Comparison of ENCODE assay signal across 19 cellular contexts in genomic region chr3:99943931-99944761, GRCh38.
DNase-seq lines count a peak whose midpoint lies in the region; ATAC-seq and TF ChIP-seq lines count a peak whose summit lies in the region.
"Had no signal": no experiment of that assay in that cellular context is flagged by ENCODE, and none has a peak within 500 bp of the region (broad histone marks: within the 10 kb centered on the region; RNA-seq: fewer than 3 reads in every experiment).

No MANE protein-coding gene starts in this region.

- peak overlapping the region; percentile 78 for H3K27ac Mint-ChIP-seq in mesothelial cell of epicardium
- H3K27ac Mint-ChIP-seq in CD8-positive, alpha-beta memory T cell, result peak overlapping the region in 1 of 8 donors; percentile 1

- peaks cover 0 to 84% (median 46%) of the 10 kb centered on the region in 4 donors for H3K4me1 ChIP-seq in tibial artery
- no peaks in the 10 kb centered on the region for H3K4me1 ChIP-seq in CD8-positive, alpha-beta memory T cell (ENCODE audit: insufficient read depth, low read length)

- DNase-seq in NCI-H1092 treated with DMSO at 0.1 percent for 48 hours (lab: John Stamatoyannopoulos, UW) (peak; percentile 5), NCI-H1092 (lab: John Stamatoyannopoulos, UW) (no peak), coronary artery (ENCODE audit: low spot score) (no peak), mesothelial cell of epicardium (ENCODE audit: low spot score in 2 of 2, unreplicated experiment in 2 of 2) (no peak), tibial artery (peak in 1 of 2 donors; percentile 33), NCI-H345 treated with DMSO at 0.1 percent for 48 hours (lab: John Stamatoyannopoulos, UW; ENCODE audit: unreplicated experiment) (no peak)
- DNase-seq in CD8-positive, alpha-beta memory T cell, result no peak
- DNase-seq: activated CD4-positive, alpha-beta T cell treated with anti-CD3 and anti-CD28 coated beads for 1 hour; activated gamma-delta T cell treated with Interleukin-2 at 50 U/mL for 16 hours; DND-41; dorsolateral prefrontal cortex; NCI-H187 treated with DMSO at 0.1 percent for 48 hours; NK-92 treated with Interleukin-12 subunit alpha and Interleukin-12 subunit beta, amount 100 ng/mL, for 24 hours; sigmoid colon; stimulated activated CD4-positive, alpha-beta T cell treated with anti-CD3 and anti-CD28 coated beads, Interleukin-4, amount 100 ng/mL, for 1 hour; stimulated activated CD8-positive, alpha-beta memory T cell treated with anti-CD3 and anti-CD28 coated beads, Interleukin-4, amount 100 ng/mL, for 48 hours; upper lobe of left lung had no signal

- H3K9me3 ChIP-seq in tibial artery, result no peaks in the 10 kb centered on the region
- H3K9me3 ChIP-seq in CD8-positive, alpha-beta memory T cell (ENCODE audit: low read length), result no peaks in the 10 kb centered on the region
- H3K9me3 ChIP-seq: sigmoid colon, upper lobe of left lung had no signal

- no peak overlapping the region for H3K4me3 ChIP-seq in coronary artery
- H3K4me3 ChIP-seq in tibial artery, result no peak overlapping the region
- no peak overlapping the region for H3K4me3 ChIP-seq in CD8-positive, alpha-beta memory T cell (ENCODE audit: low read length)
- H3K4me3 ChIP-seq: dorsolateral prefrontal cortex, sigmoid colon, upper lobe of left lung had no signal

- no peaks in the 10 kb centered on the region for H3K36me3 ChIP-seq in tibial artery
- H3K36me3 ChIP-seq in CD8-positive, alpha-beta memory T cell (ENCODE audit: insufficient read depth, low read length), result no peaks in the 10 kb centered on the region
- H3K36me3 ChIP-seq: sigmoid colon, upper lobe of left lung had no signal

- CTCF ChIA-PET in CD8-positive, alpha-beta memory T cell (lab: Charles Lee), result no interaction called here

- intact Hi-C loops in tibial artery (cut with DNase I; ENCODE audit: low total_unique reads), result no loop called here

- H3K9me3 Mint-ChIP-seq in mesothelial cell of epicardium, result no peaks in the 10 kb centered on the region
- H3K9me3 Mint-ChIP-seq in CD8-positive, alpha-beta memory T cell, result no peaks in the 10 kb centered on the region

- no peaks in the 10 kb centered on the region for H3K36me3 Mint-ChIP-seq in mesothelial cell of epicardium
- H3K36me3 Mint-ChIP-seq in CD8-positive, alpha-beta memory T cell, result no peaks in the 10 kb centered on the region

- TF ChIP-seq CTCF in coronary artery (IDR thresholded peaks at IDR 0.05) (no peak), mesothelial cell of epicardium (IDR thresholded peaks at IDR 0.05; ENCODE audit: unreplicated experiment) (no peak), tibial artery (IDR thresholded peaks at IDR 0.05) (no peak)

- no peaks in the 10 kb centered on the region for H3K27me3 ChIP-seq in tibial artery
- no peaks in the 10 kb centered on the region for H3K27me3 ChIP-seq in CD8-positive, alpha-beta memory T cell (ENCODE audit: insufficient read depth, low read length, poor library complexity, severe bottlenecking)
- H3K27me3 ChIP-seq: dorsolateral prefrontal cortex, sigmoid colon, upper lobe of left lung had no signal

- ATAC-seq in HG03108 (IDR thresholded peaks at IDR 0.05; ENCODE audit: unreplicated experiment), result no peak

- H3K4me3 Mint-ChIP-seq in mesothelial cell of epicardium, result no peak overlapping the region
- no peak overlapping the region for H3K4me3 Mint-ChIP-seq in CD8-positive, alpha-beta memory T cell

- H3K27me3 Mint-ChIP-seq in mesothelial cell of epicardium (ENCODE audit: low read depth), result no peaks in the 10 kb centered on the region
- no peaks in the 10 kb centered on the region for H3K27me3 Mint-ChIP-seq in CD8-positive, alpha-beta memory T cell

- H3K4me1 Mint-ChIP-seq in mesothelial cell of epicardium, result peaks cover 54% of the 10 kb centered on the region
- no peaks in the 10 kb centered on the region for H3K4me1 Mint-ChIP-seq in CD8-positive, alpha-beta memory T cell

- H3K27ac ChIP-seq in coronary artery (peak overlapping the region; percentile 53 to 79), tibial artery (peak overlapping the region; percentile 73 to 77)
- no peak overlapping the region for H3K27ac ChIP-seq in CD8-positive, alpha-beta memory T cell (ENCODE audit: low read depth, low read length)
- H3K27ac ChIP-seq: C4-2B, dorsolateral prefrontal cortex had no signal

- POLR2A ChIA-PET in CD8-positive, alpha-beta memory T cell (lab: Charles Lee), result no interaction called here
